1 cellular context compared by ENCODE assay signal in genomic region chr19:51754106-51754505, GRCh38.
TF ChIP-seq lines count a peak whose summit lies in the region.

No MANE protein-coding gene starts in this region.

TF ChIP-seq in K562, 482 proteins besides CTCF, POLR2A, EP300 and RAD21:
- TF ChIP-seq CHD1 (IDR thresholded peaks at IDR 0.05; ENCODE audit: low read length), result no peak
- TF ChIP-seq CXXC5 (CRISPR knock-in tag; IDR thresholded peaks at IDR 0.05), result no peak
- TF ChIP-seq CREB1 (IDR thresholded peaks at IDR 0.05), result no peak
- no peak for TF ChIP-seq CREB1 (CRISPR knock-in tag; IDR thresholded peaks at IDR 0.05)
- TF ChIP-seq KDM4B (IDR thresholded peaks at IDR 0.05; ENCODE audit: borderline replicate concordance in 2 of 2, low read depth in 1 of 2), result no peak
- no peak for TF ChIP-seq TCF7L2 (IDR thresholded peaks at IDR 0.05; ENCODE audit: low read depth, low read length)
- no peak for TF ChIP-seq ZNF699 (CRISPR knock-in tag; IDR thresholded peaks at IDR 0.05; ENCODE audit: insufficient replicate concordance)
- TF ChIP-seq ATF1 (CRISPR knock-in tag; IDR thresholded peaks at IDR 0.05), result no peak
- no peak for TF ChIP-seq ATF1 (tag; IDR thresholded peaks at IDR 0.05)
- TF ChIP-seq TCF3 (CRISPR knock-in tag; IDR thresholded peaks at IDR 0.05), result no peak
- TF ChIP-seq CREB3 (tag; conservative IDR thresholded peaks at IDR 0.05; ENCODE audit: low read depth), result no peak
- no peak for TF ChIP-seq ARID3A (IDR thresholded peaks at IDR 0.05; ENCODE audit: borderline replicate concordance, low read depth, low read length)
- TF ChIP-seq RERE (CRISPR knock-in tag; IDR thresholded peaks at IDR 0.05; ENCODE audit: borderline replicate concordance), result no peak
- TF ChIP-seq TAF1 (IDR thresholded peaks at IDR 0.05; ENCODE audit: control insufficient read depth, extremely low read depth, insufficient read depth, low read length, severe bottlenecking), result no peak
- no peak for TF ChIP-seq FOS (IDR thresholded peaks at IDR 0.05; ENCODE audit: extremely low read depth, insufficient read length)
- no peak for TF ChIP-seq ZNF174 (CRISPR knock-in tag; IDR thresholded peaks at IDR 0.05)
